ENCODE assay signal across 30 cellular contexts in genomic region chr17:66789961-66790421, GRCh38. TPM values are rescaled to one million over a fixed set of nuclear protein-coding genes. Genes with fewer than 3 reads are reported as not detected.
DNase-seq lines count a peak whose midpoint lies in the region; ATAC-seq and TF ChIP-seq lines count a peak whose summit lies in the region.
"Had no signal": no experiment of that assay in that cellular context is flagged by ENCODE, and none has a peak within 500 bp of the region (broad histone marks: within the 10 kb centered on the region; RNA-seq: fewer than 3 reads in every experiment).

No MANE protein-coding gene starts in this region.

- H3K36me3 ChIP-seq in endodermal cell (ENCODE audit: control insufficient read depth, insufficient read depth, low read length): no peaks in the 10 kb centered on the region
- H3K36me3 ChIP-seq: BE2C, right atrium auricular region, thoracic aorta had no signal

- H3K4me1 ChIP-seq in endodermal cell (ENCODE audit: control insufficient read depth, insufficient read depth, low read length): no peaks in the 10 kb centered on the region
- H3K4me1 ChIP-seq: BE2C, parathyroid adenoma, right atrium auricular region had no signal

- whole genome bisulfite sequencing in endodermal cell (ENCODE audit: insufficient coverage in 1 of 2, insufficient read length in 1 of 2), 2 experiments: 91 to 95% methylated on average over 5 to 6 of the region's 6 CpGs

- intact Hi-C loops in dorsolateral prefrontal cortex (cut with DNase I) (no loop called here), sciatic nerve (cut with DNase I) (no loop called here)

- H3K4me1 Mint-ChIP-seq in endodermal cell: peaks cover 12% of the 10 kb centered on the region

- H3K9ac ChIP-seq in endodermal cell (ENCODE audit: extremely low read depth, low read length, poor library complexity, severe bottlenecking): no peak overlapping the region
- H3K9ac ChIP-seq: GM23248, parathyroid adenoma had no signal

- TF ChIP-seq CTCF in dorsolateral prefrontal cortex (IDR thresholded peaks at IDR 0.05 in 54 of 56, conservative IDR thresholded peaks at IDR 0.05 in 2 of 56; ENCODE audit: low read depth in 1 of 56, partially characterized antibody in 56 of 56): no peak
- no peak for TF ChIP-seq CTCF in endodermal cell (conservative IDR thresholded peaks at IDR 0.05)

- DNase-seq in COLO829 (ENCODE audit: low spot score) (peak; percentile 75), RPMI8226 (peak; percentile 79), dorsolateral prefrontal cortex (no peak), sciatic nerve (ENCODE audit: low spot score) (no peak), islet precursor cell (no peak), endodermal cell (no peak), NCI-H510A (lab: John Stamatoyannopoulos, UW) (no peak)
- DNase-seq: activated B cell treated with CpG ODN at 0.5 μM for 24 hours; activated T-cell treated with anti-CD3 and anti-CD28 coated beads, Interleukin-2, amount 50 U/mL, for 72 hours; BE2C; cerebellar nuclear complex; GM23248; immature natural killer cell; mesenchymal stem cell; NCI-H1417; NCI-H2029 treated with DMSO at 0.1 percent for 48 hours; NCI-H2227 treated with DMSO at 0.1 percent for 48 hours; NCI-H748 treated with DMSO at 0.1 percent for 48 hours; spleen; stimulated activated CD4-positive, alpha-beta T cell treated with anti-CD3 and anti-CD28 coated beads, Interleukin-2, amount 100 ng/mL, for 24 hours; T-helper 1 cell had no signal

- H3K27ac Mint-ChIP-seq in endodermal cell: no peak overlapping the region
- H3K27ac Mint-ChIP-seq: activated B cell treated with CpG ODN at 0.5 μM for 24 hours, immature natural killer cell had no signal

- H3K27ac ChIP-seq in dorsolateral prefrontal cortex: peak overlapping the region in 50 of 59 donors; percentile 1 to 84 (median 64)
- no peak overlapping the region for H3K27ac ChIP-seq in endodermal cell (ENCODE audit: low read depth, low read length)
- H3K27ac ChIP-seq: body of pancreas, GM23248, left lung, parathyroid adenoma, right atrium auricular region, spleen, thoracic aorta had no signal

- no peaks in the 10 kb centered on the region for H3K27me3 ChIP-seq in dorsolateral prefrontal cortex
- H3K27me3 ChIP-seq in endodermal cell (ENCODE audit: control insufficient read depth, insufficient read depth, low read length, poor library complexity, severe bottlenecking): no peaks in the 10 kb centered on the region
- H3K27me3 ChIP-seq: BE2C, body of pancreas, left lung, right atrium auricular region had no signal

- H3K27me3 Mint-ChIP-seq in endodermal cell (ENCODE audit: insufficient read depth): no peaks in the 10 kb centered on the region
- H3K27me3 Mint-ChIP-seq: stimulated activated naive CD8-positive, alpha-beta T cell treated with anti-CD3 and anti-CD28 coated beads, Interleukin-15, Interleukin-2, amounts not matched to agents 100 ng/mL and 50 ng/mL, for 24 hours had no signal

- H3K9me3 ChIP-seq in endodermal cell (ENCODE audit: control insufficient read depth, low read length): no peaks in the 10 kb centered on the region
- H3K9me3 ChIP-seq: BE2C, body of pancreas, left lung, right atrium auricular region, spleen, thoracic aorta had no signal

- H3K4me3 Mint-ChIP-seq in endodermal cell: no peak overlapping the region
- H3K4me3 Mint-ChIP-seq: activated B cell treated with CpG ODN at 0.5 μM for 24 hours; activated T-cell treated with anti-CD3 and anti-CD28 coated beads, Interleukin-2, amount 50 U/mL, for 72 hours; immature natural killer cell; stimulated activated naive CD8-positive, alpha-beta T cell treated with anti-CD3 and anti-CD28 coated beads, Interleukin-15, Interleukin-2, amounts not matched to agents 100 ng/mL and 50 ng/mL, for 24 hours had no signal

- peak; percentile 31 for ATAC-seq in sciatic nerve
- no peak for ATAC-seq in HG02642 (IDR thresholded peaks at IDR 0.05; ENCODE audit: poor library complexity, unreplicated experiment)
- ATAC-seq: activated T-cell treated with anti-CD3 and anti-CD28 coated beads, Interleukin-2, amount 50 U/mL, for 72 hours; body of pancreas; left lung had no signal

- no peaks in the 10 kb centered on the region for H3K9me3 Mint-ChIP-seq in endodermal cell
- H3K9me3 Mint-ChIP-seq: activated B cell treated with CpG ODN at 0.5 μM for 24 hours; activated T-cell treated with anti-CD3 and anti-CD28 coated beads, Interleukin-2, amount 50 U/mL, for 72 hours; immature natural killer cell; stimulated activated naive CD8-positive, alpha-beta T cell treated with anti-CD3 and anti-CD28 coated beads, Interleukin-15, Interleukin-2, amounts not matched to agents 100 ng/mL and 50 ng/mL, for 24 hours had no signal

- H3K36me3 Mint-ChIP-seq in endodermal cell (ENCODE audit: low read depth): no peaks in the 10 kb centered on the region

- H3K4me3 ChIP-seq in dorsolateral prefrontal cortex (no peak overlapping the region), endodermal cell (ENCODE audit: low read length) (no peak overlapping the region)
- H3K4me3 ChIP-seq: body of pancreas, GM23248, left lung, right atrium auricular region, spleen, thoracic aorta had no signal

RNA-seq across cellular contexts. Expression of gene CACNG5, which starts 44.9 kb away (rescaled TPM):
- total RNA-seq in dorsolateral prefrontal cortex: 1 to 10 TPM; 1.7 to 9.7 (median 5.1) TPM
- not detected for total RNA-seq in sciatic nerve
- total RNA-seq in endodermal cell: 1 to 10 TPM in 1 of 2 donors, not detected in 1; 1.8 TPM
- 0.36 TPM for polyA plus RNA-seq in endodermal cell (2013, experiment 1 of 2)
- polyA plus RNA-seq in endodermal cell (2013, experiment 2 of 2): not detected
- total RNA-seq: activated B cell treated with CpG ODN at 0.5 μM for 24 hours; activated T-cell treated with anti-CD3 and anti-CD28 coated beads, Interleukin-2, amount 50 U/mL, for 72 hours; glomerular endothelial cell; GM23248; HT1080; left lung; right atrium auricular region; thoracic aorta had no signal
- polyA plus RNA-seq: GM23248, immature natural killer cell had no signal

Comparison
In these comparisons a context has a peak if more than half of its experiments do, and no peak if none do; other contexts are left out.
1. DNase-seq: peak in COLO829 (single experiment) and RPMI8226 (single experiment); none in dorsolateral prefrontal cortex (0 of 10), sciatic nerve (single experiment), islet precursor cell (single experiment), endodermal cell (single experiment) and NCI-H510A (single experiment).